In the genomic region with DNA sequence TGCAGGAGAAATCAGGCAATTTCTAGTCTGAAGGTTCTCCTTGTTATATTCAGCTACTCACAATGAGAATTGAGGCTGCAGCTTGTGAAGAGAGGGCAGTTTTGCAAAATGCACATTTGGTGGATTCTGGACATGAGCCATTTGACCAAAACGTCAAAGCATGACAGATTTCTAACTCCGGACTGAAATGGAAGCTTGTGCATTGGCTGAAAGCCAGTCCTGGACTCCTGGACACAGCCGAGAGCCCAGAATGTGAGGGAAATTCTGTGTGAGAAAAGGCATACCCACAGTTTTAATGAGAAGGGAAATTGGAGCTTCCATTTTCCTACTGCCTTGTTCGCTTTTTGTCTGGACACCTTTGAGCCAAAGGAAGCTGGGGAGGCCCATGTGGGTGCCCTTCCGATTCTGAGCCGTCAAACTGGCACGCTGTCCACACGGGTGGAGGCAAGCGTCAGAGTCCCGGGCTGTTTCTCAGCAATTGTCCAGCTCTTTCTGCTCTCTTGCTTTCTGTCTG, we compare ENCODE assay signal across 12 cellular contexts. TPM values are rescaled to one million over a fixed set of nuclear protein-coding genes. Genes with fewer than 3 reads are reported as not detected.
DNase-seq lines count a peak whose midpoint lies in the region; ATAC-seq and TF ChIP-seq lines count a peak whose summit lies in the region.
"Had no signal": no experiment of that assay in that cellular context is flagged by ENCODE, and none has a peak within 500 bp of the region (broad histone marks: within the 10 kb centered on the region; RNA-seq: fewer than 3 reads in every experiment).

No MANE protein-coding gene starts in this region.

- peak overlapping the region in 1 of 2 donors; percentile 33 for H3K4me3 ChIP-seq in right atrium auricular region
- H3K4me3 ChIP-seq in psoas muscle, result peak overlapping the region; percentile 48

- H3K36me3 ChIP-seq in right atrium auricular region (no peaks in the 10 kb centered on the region), psoas muscle (ENCODE audit: insufficient read depth in 1 of 2, low read depth in 1 of 2) (no peaks in the 10 kb centered on the region)

- peak; percentile 53 for DNase-seq in Ammon's horn (ENCODE audit: low spot score)
- peak; percentile 94 for DNase-seq in cerebellar cortex (ENCODE audit: low spot score)
- DNase-seq in right atrium auricular region (ENCODE audit: low spot score), result no peak
- DNase-seq in psoas muscle, result peak in 1 of 2 donors; percentile 49
- DNase-seq in DMS79 treated with DMSO at 0.1 percent for 48 hours (lab: John Stamatoyannopoulos, UW), result no peak
- DNase-seq in mesenteric fat pad (ENCODE audit: low spot score), result no peak
- no peak for DNase-seq in germinal center (ENCODE audit: low spot score)
- DNase-seq in A172 (ENCODE audit: low spot score), result no peak
- DNase-seq: foreskin keratinocyte; NCI-H2081 treated with DMSO at 0.1 percent for 48 hours; OCI-M1; stimulated activated CD4-positive, alpha-beta T cell treated with anti-CD3 and anti-CD28 coated beads, Interleukin-12 subunit alpha, Interleukin-12 subunit beta, amount 100 ng/mL, for 4 hours had no signal

- H3K27me3 ChIP-seq in right atrium auricular region, result no peaks in the 10 kb centered on the region
- H3K27me3 ChIP-seq in psoas muscle (ENCODE audit: insufficient read depth in 3 of 3, low read length in 2 of 3), result no peaks in the 10 kb centered on the region
- H3K27me3 ChIP-seq: foreskin keratinocyte had no signal

- H3K27ac ChIP-seq in right atrium auricular region, result peak overlapping the region; percentile 60 to 68
- peak overlapping the region; percentile 66 for H3K27ac ChIP-seq in psoas muscle
- H3K27ac ChIP-seq: foreskin keratinocyte had no signal

- peaks cover 0 to 17% of the 10 kb centered on the region in 2 donors for H3K4me1 ChIP-seq in right atrium auricular region
- H3K4me1 ChIP-seq in psoas muscle, result peaks cover 52% of the 10 kb centered on the region

- H3K9me3 ChIP-seq in right atrium auricular region, result no peaks in the 10 kb centered on the region
- no peaks in the 10 kb centered on the region for H3K9me3 ChIP-seq in psoas muscle

- 1 to 7% (median 3%) methylated on average over 10 of the region's 10 CpGs for WGBS in psoas muscle, 3 donors

- ATAC-seq in psoas muscle, result peak in 2 of 4 donors; percentile 45 to 48
- ATAC-seq: foreskin keratinocyte had no signal

- no peak for TF ChIP-seq CTCF in right atrium auricular region (IDR thresholded peaks at IDR 0.05)
- TF ChIP-seq CTCF in psoas muscle (IDR thresholded peaks at IDR 0.05), result no peak

- intact Hi-C loops in psoas muscle (cut with DNase I), result no loop called here

RNA-seq across cellular contexts. Expression of a gene that starts 23.7 kb away (rescaled TPM):
- total RNA-seq in right atrium auricular region (10 to 100 TPM; 32.3 to 32.6 TPM), psoas muscle (10 to 100 TPM; 59.9 to 80.1 (median 62.4) TPM), mesenteric fat pad (456 TPM)
- 10 to 100 TPM; 12.1 to 84.4 (median 25.8) TPM for polyA plus RNA-seq in psoas muscle
- 37.8 and 44.6 TPM in 2 replicates for total RNA-seq in A172 (2014; rRNA removed; shearing (Covaris generic))

Comparison
In these comparisons a context has a peak if more than half of its experiments do, and no peak if none do; other contexts are left out.
1. DNase-seq: peak in Ammon's horn (single experiment) and cerebellar cortex (single experiment); none in right atrium auricular region (single experiment), DMS79 treated with DMSO at 0.1 percent for 48 hours (single experiment), mesenteric fat pad (single experiment), germinal center (single experiment) and A172 (single experiment).